Comparison of ENCODE assay signal across 1 cellular context in the genomic region with DNA sequence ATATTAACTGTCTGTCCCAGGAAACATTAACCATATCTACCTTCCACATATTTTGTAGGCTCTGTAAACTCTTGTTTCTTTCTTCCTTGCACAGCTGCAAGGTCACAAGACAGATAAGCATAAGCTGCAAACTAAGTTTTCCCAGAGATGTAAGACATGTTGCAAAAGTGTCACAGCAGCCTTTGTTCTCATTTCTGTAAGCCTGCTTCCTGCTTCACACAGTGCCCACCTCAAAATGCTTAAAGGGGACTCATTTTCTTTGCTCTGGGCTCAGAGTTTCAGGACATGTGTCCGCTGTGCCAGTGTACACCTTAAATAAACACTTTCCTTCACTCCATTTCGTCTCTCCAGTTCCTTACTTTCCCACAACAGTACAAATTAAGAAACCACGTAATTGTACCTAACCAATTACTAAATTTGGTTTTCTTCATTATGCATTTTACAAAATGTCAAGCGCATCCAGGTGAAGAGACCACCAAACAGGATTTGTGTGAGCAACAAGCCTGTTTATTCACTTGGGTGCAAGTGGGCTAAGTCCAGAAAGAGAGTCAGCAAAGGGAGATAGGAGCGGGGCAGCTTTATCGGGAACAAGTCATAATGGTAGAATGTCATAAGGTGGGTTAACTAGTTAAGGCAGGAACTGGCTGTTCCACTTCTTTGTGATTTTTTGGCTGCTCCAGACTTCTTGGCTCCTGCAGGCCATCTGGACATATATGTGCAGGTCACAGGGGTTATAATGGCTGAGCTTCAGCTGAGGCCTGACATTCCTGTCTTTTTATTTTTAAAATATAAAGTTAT.
TF ChIP-seq lines count a peak whose summit lies in the region.

No MANE protein-coding gene starts in this region.

TF ChIP-seq in K562, 482 proteins besides CTCF, POLR2A, EP300 and RAD21 (continues in another document):
- TF ChIP-seq, protein P1, sequence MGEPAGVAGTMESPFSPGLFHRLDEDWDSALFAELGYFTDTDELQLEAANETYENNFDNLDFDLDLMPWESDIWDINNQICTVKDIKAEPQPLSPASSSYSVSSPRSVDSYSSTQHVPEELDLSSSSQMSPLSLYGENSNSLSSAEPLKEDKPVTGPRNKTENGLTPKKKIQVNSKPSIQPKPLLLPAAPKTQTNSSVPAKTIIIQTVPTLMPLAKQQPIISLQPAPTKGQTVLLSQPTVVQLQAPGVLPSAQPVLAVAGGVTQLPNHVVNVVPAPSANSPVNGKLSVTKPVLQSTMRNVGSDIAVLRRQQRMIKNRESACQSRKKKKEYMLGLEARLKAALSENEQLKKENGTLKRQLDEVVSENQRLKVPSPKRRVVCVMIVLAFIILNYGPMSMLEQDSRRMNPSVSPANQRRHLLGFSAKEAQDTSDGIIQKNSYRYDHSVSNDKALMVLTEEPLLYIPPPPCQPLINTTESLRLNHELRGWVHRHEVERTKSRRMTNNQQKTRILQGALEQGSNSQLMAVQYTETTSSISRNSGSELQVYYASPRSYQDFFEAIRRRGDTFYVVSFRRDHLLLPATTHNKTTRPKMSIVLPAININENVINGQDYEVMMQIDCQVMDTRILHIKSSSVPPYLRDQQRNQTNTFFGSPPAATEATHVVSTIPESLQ (CRISPR knock-in tag; IDR thresholded peaks at IDR 0.05) = no peak
- TF ChIP-seq CCNT2 (IDR thresholded peaks at IDR 0.05; ENCODE audit: borderline replicate concordance, extremely low read depth, insufficient read length, low read depth, low read length) (peak; percentile 50), TEAD4 (IDR thresholded peaks at IDR 0.05; ENCODE audit: low read length) (peak; percentile 89), TEAD4 (CRISPR knock-in tag; IDR thresholded peaks at IDR 0.05; ENCODE audit: borderline replicate concordance) (no peak), YBX1 (IDR thresholded peaks at IDR 0.05) (no peak), SMARCE1 (IDR thresholded peaks at IDR 0.05) (peak; percentile 46), ZNF75A (CRISPR knock-in tag; IDR thresholded peaks at IDR 0.05) (no peak), BCOR (IDR thresholded peaks at IDR 0.05) (no peak), POLR2AphosphoS5 (IDR thresholded peaks at IDR 0.05; ENCODE audit: control insufficient read depth, insufficient read depth, low read depth, low read length) (0 out of 2 replicates have a peak, but pooled peaks have one; percentile 43), MTA2 (IDR thresholded peaks at IDR 0.05; ENCODE audit: low read depth) (peak; percentile 78), POLR3A (IDR thresholded peaks at IDR 0.05; ENCODE audit: borderline replicate concordance, extremely low read depth, insufficient read depth, insufficient read length) (no peak), HNRNPL (IDR thresholded peaks at IDR 0.05; ENCODE audit: low read depth, low read length) (no peak), SMARCA4 (IDR thresholded peaks at IDR 0.05) (peak; percentile 65), ZNF561 (CRISPR knock-in tag; conservative IDR thresholded peaks at IDR 0.05) (no peak), MTF1 (CRISPR knock-in tag; IDR thresholded peaks at IDR 0.05; ENCODE audit: borderline replicate concordance) (no peak), ZNF644 (tag; IDR thresholded peaks at IDR 0.05; ENCODE audit: low read depth) (no peak), ZNF436 (CRISPR knock-in tag; IDR thresholded peaks at IDR 0.05) (no peak), GATA2 (CRISPR knock-in tag; IDR thresholded peaks at IDR 0.05) (peak; percentile 62), TRIM24 (IDR thresholded peaks at IDR 0.05) (peak; percentile 50 to 56; a peak in 2 of 4 replicates), NR2C1 (IDR thresholded peaks at IDR 0.05) (no peak), NR2C1 (tag; IDR thresholded peaks at IDR 0.05) (peak; percentile 21; the same call in 1 of the 2 replicates), LEF1 (IDR thresholded peaks at IDR 0.05) (peak; percentile 78; the same call in 1 of the 2 replicates), HSF4 (CRISPR knock-in tag; IDR thresholded peaks at IDR 0.05; ENCODE audit: borderline replicate concordance) (peak; percentile 65; the same call in 1 of the 2 replicates), ADNP (tag; IDR thresholded peaks at IDR 0.05) (peak; percentile 54; the same call in 1 of the 2 replicates), FOXK2 (conservative IDR thresholded peaks at IDR 0.05 in 1 of 2, IDR thresholded peaks at IDR 0.05 in 1 of 2; ENCODE audit: low read depth in 2 of 2) (0 out of 4 replicates have a peak, but pooled peaks of 1 of the 2 experiments have one; percentile 12), NFIC (IDR thresholded peaks at IDR 0.05) (peak; percentile 29; the same call in 1 of the 2 replicates), RFX1 (IDR thresholded peaks at IDR 0.05) (no peak), NRF1 (conservative IDR thresholded peaks at IDR 0.05 in 1 of 2, IDR thresholded peaks at IDR 0.05 in 1 of 2) (0 out of 4 replicates have a peak, but pooled peaks of 1 of the 2 experiments have one; percentile 14), TCF3 (CRISPR knock-in tag; IDR thresholded peaks at IDR 0.05) (peak; percentile 90), RBBP5 (IDR thresholded peaks at IDR 0.05; ENCODE audit: borderline replicate concordance, insufficient read depth, low read length, poor library complexity, severe bottlenecking) (peak; percentile 58), ESRRA (IDR thresholded peaks at IDR 0.05; ENCODE audit: borderline replicate concordance, low read depth) (peak; percentile 61; the same call in 1 of the 2 replicates), TAL1 (IDR thresholded peaks at IDR 0.05) (peak; percentile 89), PML (IDR thresholded peaks at IDR 0.05; ENCODE audit: low read length) (peak; percentile 61; the same call in 1 of the 2 replicates), ARID1B (IDR thresholded peaks at IDR 0.05) (peak; percentile 89), DPF2 (IDR thresholded peaks at IDR 0.05) (peak; percentile 76), PHF21A (IDR thresholded peaks at IDR 0.05; ENCODE audit: borderline replicate concordance, low read depth) (no peak), CXXC5 (CRISPR knock-in tag; IDR thresholded peaks at IDR 0.05) (peak; percentile 27; the same call in 1 of the 2 replicates), CEBPG (CRISPR knock-in tag; IDR thresholded peaks at IDR 0.05) (no peak), CEBPG (tag; conservative IDR thresholded peaks at IDR 0.05 in 1 of 2, IDR thresholded peaks at IDR 0.05 in 1 of 2) (no peak), RNF2 (IDR thresholded peaks at IDR 0.05) (peak; percentile 37; the same call in 1 of the 2 replicates), HDGF (IDR thresholded peaks at IDR 0.05) (0 out of 2 replicates have a peak, but pooled peaks have one; percentile 59), RBM39 (optimal IDR thresholded peaks at IDR 0.05; ENCODE audit: low read depth, low read length) (no peak), NCOR1 (IDR thresholded peaks at IDR 0.05) (peak; percentile 83), FOXM1 (IDR thresholded peaks at IDR 0.05; ENCODE audit: low read depth) (0 out of 2 replicates have a peak, but pooled peaks have one; percentile 30), FOXM1 (CRISPR knock-in tag; IDR thresholded peaks at IDR 0.05; ENCODE audit: low read depth) (no peak), RCOR1 (IDR thresholded peaks at IDR 0.05; ENCODE audit: borderline replicate concordance in 1 of 2, low read depth in 2 of 2, low read length in 2 of 2) (peak in 1 of 2 experiments; percentile 37; a peak in 1 of 4 replicates), HEY1 (CRISPR knock-in tag; IDR thresholded peaks at IDR 0.05; ENCODE audit: borderline replicate concordance) (no peak), CBFA2T2 (conservative IDR thresholded peaks at IDR 0.05) (peak; percentile 83), ATF7 (IDR thresholded peaks at IDR 0.05) (no peak), DACH1 (IDR thresholded peaks at IDR 0.05; ENCODE audit: partially characterized antibody) (peak; percentile 31), SIN3B (IDR thresholded peaks at IDR 0.05; ENCODE audit: low read depth) (no peak), NCOA1 (IDR thresholded peaks at IDR 0.05; ENCODE audit: low read depth) (0 out of 2 replicates have a peak, but pooled peaks have one; percentile 14)
- TF ChIP-seq, protein P2, sequence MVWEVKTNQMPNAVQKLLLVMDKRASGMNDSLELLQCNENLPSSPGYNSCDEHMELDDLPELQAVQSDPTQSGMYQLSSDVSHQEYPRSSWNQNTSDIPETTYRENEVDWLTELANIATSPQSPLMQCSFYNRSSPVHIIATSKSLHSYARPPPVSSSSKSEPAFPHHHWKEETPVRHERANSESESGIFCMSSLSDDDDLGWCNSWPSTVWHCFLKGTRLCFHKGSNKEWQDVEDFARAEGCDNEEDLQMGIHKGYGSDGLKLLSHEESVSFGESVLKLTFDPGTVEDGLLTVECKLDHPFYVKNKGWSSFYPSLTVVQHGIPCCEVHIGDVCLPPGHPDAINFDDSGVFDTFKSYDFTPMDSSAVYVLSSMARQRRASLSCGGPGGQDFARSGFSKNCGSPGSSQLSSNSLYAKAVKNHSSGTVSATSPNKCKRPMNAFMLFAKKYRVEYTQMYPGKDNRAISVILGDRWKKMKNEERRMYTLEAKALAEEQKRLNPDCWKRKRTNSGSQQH (CRISPR knock-in tag; IDR thresholded peaks at IDR 0.05) = no peak
- TF ChIP-seq, protein P3, sequence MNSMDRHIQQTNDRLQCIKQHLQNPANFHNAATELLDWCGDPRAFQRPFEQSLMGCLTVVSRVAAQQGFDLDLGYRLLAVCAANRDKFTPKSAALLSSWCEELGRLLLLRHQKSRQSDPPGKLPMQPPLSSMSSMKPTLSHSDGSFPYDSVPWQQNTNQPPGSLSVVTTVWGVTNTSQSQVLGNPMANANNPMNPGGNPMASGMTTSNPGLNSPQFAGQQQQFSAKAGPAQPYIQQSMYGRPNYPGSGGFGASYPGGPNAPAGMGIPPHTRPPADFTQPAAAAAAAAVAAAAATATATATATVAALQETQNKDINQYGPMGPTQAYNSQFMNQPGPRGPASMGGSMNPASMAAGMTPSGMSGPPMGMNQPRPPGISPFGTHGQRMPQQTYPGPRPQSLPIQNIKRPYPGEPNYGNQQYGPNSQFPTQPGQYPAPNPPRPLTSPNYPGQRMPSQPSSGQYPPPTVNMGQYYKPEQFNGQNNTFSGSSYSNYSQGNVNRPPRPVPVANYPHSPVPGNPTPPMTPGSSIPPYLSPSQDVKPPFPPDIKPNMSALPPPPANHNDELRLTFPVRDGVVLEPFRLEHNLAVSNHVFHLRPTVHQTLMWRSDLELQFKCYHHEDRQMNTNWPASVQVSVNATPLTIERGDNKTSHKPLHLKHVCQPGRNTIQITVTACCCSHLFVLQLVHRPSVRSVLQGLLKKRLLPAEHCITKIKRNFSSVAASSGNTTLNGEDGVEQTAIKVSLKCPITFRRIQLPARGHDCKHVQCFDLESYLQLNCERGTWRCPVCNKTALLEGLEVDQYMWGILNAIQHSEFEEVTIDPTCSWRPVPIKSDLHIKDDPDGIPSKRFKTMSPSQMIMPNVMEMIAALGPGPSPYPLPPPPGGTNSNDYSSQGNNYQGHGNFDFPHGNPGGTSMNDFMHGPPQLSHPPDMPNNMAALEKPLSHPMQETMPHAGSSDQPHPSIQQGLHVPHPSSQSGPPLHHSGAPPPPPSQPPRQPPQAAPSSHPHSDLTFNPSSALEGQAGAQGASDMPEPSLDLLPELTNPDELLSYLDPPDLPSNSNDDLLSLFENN (IDR thresholded peaks at IDR 0.05; ENCODE audit: low read depth in 2 of 2, low read length in 2 of 2) = peak in 1 of 2 experiments; percentile 48; a peak in 2 of 4 replicates
- TF ChIP-seq, protein P4, sequence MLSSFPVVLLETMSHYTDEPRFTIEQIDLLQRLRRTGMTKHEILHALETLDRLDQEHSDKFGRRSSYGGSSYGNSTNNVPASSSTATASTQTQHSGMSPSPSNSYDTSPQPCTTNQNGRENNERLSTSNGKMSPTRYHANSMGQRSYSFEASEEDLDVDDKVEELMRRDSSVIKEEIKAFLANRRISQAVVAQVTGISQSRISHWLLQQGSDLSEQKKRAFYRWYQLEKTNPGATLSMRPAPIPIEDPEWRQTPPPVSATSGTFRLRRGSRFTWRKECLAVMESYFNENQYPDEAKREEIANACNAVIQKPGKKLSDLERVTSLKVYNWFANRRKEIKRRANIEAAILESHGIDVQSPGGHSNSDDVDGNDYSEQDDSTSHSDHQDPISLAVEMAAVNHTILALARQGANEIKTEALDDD (IDR thresholded peaks at IDR 0.05) = peak; percentile 32
- TF ChIP-seq, protein P5, sequence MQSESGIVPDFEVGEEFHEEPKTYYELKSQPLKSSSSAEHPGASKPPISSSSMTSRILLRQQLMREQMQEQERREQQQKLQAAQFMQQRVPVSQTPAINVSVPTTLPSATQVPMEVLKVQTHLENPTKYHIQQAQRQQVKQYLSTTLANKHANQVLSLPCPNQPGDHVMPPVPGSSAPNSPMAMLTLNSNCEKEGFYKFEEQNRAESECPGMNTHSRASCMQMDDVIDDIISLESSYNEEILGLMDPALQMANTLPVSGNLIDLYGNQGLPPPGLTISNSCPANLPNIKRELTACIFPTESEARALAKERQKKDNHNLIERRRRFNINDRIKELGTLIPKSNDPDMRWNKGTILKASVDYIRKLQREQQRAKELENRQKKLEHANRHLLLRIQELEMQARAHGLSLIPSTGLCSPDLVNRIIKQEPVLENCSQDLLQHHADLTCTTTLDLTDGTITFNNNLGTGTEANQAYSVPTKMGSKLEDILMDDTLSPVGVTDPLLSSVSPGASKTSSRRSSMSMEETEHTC (IDR thresholded peaks at IDR 0.05) = peak; percentile 57; the same call in 1 of the 2 replicates
- TF ChIP-seq, protein P6, sequence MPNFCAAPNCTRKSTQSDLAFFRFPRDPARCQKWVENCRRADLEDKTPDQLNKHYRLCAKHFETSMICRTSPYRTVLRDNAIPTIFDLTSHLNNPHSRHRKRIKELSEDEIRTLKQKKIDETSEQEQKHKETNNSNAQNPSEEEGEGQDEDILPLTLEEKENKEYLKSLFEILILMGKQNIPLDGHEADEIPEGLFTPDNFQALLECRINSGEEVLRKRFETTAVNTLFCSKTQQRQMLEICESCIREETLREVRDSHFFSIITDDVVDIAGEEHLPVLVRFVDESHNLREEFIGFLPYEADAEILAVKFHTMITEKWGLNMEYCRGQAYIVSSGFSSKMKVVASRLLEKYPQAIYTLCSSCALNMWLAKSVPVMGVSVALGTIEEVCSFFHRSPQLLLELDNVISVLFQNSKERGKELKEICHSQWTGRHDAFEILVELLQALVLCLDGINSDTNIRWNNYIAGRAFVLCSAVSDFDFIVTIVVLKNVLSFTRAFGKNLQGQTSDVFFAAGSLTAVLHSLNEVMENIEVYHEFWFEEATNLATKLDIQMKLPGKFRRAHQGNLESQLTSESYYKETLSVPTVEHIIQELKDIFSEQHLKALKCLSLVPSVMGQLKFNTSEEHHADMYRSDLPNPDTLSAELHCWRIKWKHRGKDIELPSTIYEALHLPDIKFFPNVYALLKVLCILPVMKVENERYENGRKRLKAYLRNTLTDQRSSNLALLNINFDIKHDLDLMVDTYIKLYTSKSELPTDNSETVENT (CRISPR knock-in tag; IDR thresholded peaks at IDR 0.05) = no peak
